22 cellular contexts compared by ENCODE assay signal in genomic region chr17:56310780-56311179, GRCh38.
DNase-seq lines count a peak whose midpoint lies in the region; ATAC-seq, FAIRE-seq and TF ChIP-seq lines count a peak whose summit lies in the region.
"Had no signal": no experiment of that assay in that cellular context is flagged by ENCODE, and none has a peak within 500 bp of the region (broad histone marks: within the 10 kb centered on the region; RNA-seq: fewer than 3 reads in every experiment).

No MANE protein-coding gene starts in this region.

- no peak for TF ChIP-seq RAD21 in HepG2 (CRISPR knock-in tag; IDR thresholded peaks at IDR 0.05)
- TF ChIP-seq RAD21 in K562 (CRISPR knock-in tag; conservative IDR thresholded peaks at IDR 0.05 in 1 of 2, IDR thresholded peaks at IDR 0.05 in 1 of 2) = no peak

- H3K9ac ChIP-seq in HepG2 (ENCODE audit: insufficient read depth, low read depth, low read length) = no peak overlapping the region
- H3K9ac ChIP-seq in K562 (ENCODE audit: insufficient read depth in 1 of 2, low read depth in 2 of 2, low read length in 2 of 2) = no peak overlapping the region
- H3K9ac ChIP-seq: GM23248 had no signal

- H2AFZ ChIP-seq in HepG2 (ENCODE audit: low read length) (no peak overlapping the region), K562 (ENCODE audit: low read depth, low read length) (no peak overlapping the region)
- H2AFZ ChIP-seq: GM23248 had no signal

- DNase-seq in HepG2 (ENCODE audit: low spot score) = no peak
- DNase-seq in right lobe of liver = no peak
- peak; percentile 67 for DNase-seq in NB4 (ENCODE audit: low read depth)
- DNase-seq in K562 (ENCODE audit: extremely low read depth in 1 of 4, low spot score in 3 of 4) = no peak
- DNase-seq in NCI-H1417 (lab: John Stamatoyannopoulos, UW) = no peak
- DNase-seq: 8988T; Caco-2; CD4-positive, alpha-beta T cell; GDM1; GM23248; IMR-90; NCI-H1436; NCI-H2029 treated with DMSO at 0.1 percent for 48 hours; NCI-H2171; NCI-H446 treated with DMSO at 0.1 percent for 48 hours; NK-92 treated with Interleukin-12 subunit alpha and Interleukin-12 subunit beta, amount 100 ng/mL, for 24 hours had no signal

- H3K36me3 ChIP-seq in HepG2 (replicated peaks in 1 of 2; ENCODE audit: control insufficient read depth in 1 of 2, insufficient read depth in 2 of 2, low read length in 2 of 2) (no peaks in the 10 kb centered on the region), right lobe of liver (no peaks in the 10 kb centered on the region), K562 (ENCODE audit: control insufficient read depth, insufficient read depth, low read length) (no peaks in the 10 kb centered on the region)
- H3K36me3 ChIP-seq: HAP-1, SJSA1 had no signal

- H3K4me2 ChIP-seq in HepG2 (ENCODE audit: low read depth, low read length) (no peak overlapping the region), K562 (ENCODE audit: insufficient read depth, low read length) (no peak overlapping the region)

- no peak overlapping the region for H3K4me3 ChIP-seq in HepG2 (replicated peaks in 1 of 3; ENCODE audit: insufficient read depth in 1 of 3, low read depth in 2 of 3, low read length in 3 of 3)
- H3K4me3 ChIP-seq in right lobe of liver = no peak overlapping the region
- no peak overlapping the region for H3K4me3 ChIP-seq in NB4 (ENCODE audit: low read depth, low read length)
- H3K4me3 ChIP-seq in K562 = no peak overlapping the region
- H3K4me3 ChIP-seq: GM23248, HAP-1, SJSA1 had no signal

- POLR2A ChIA-PET in HepG2 (lab: Yijun Ruan, JAX) = no interaction called here
- POLR2A ChIA-PET in K562 (lab: Yijun Ruan, JAX) = interaction anchor here (0.9 kb wide), 1 partner anchor 18 kb away, joined by 3 read pairs; no protein-coding TSS in a partner anchor

- WGBS in HepG2 (ENCODE audit: low lambda C conversion rate) = 4% methylated on average over 5 of the region's 5 CpGs
- 43% methylated on average over 5 of the region's 5 CpGs for WGBS in right lobe of liver (ENCODE audit: insufficient coverage, low coverage, low lambda C conversion rate, missing lambda C conversion rate)
- WGBS in K562 (ENCODE audit: insufficient coverage, low coverage, missing lambda C conversion rate) = 3% methylated on average over 5 of the region's 5 CpGs

- H3K79me2 ChIP-seq in HepG2 (ENCODE audit: insufficient read depth, low read length) = no peaks in the 10 kb centered on the region
- no peaks in the 10 kb centered on the region for H3K79me2 ChIP-seq in K562 (ENCODE audit: control insufficient read depth, insufficient read depth, low read length)

- TF ChIP-seq EP300 in HepG2 (IDR thresholded peaks at IDR 0.05; ENCODE audit: low read depth in 2 of 2, low read length in 2 of 2) = no peak
- TF ChIP-seq EP300 in HepG2 (CRISPR knock-in tag; IDR thresholded peaks at IDR 0.05; ENCODE audit: borderline replicate concordance) = no peak
- no peak for TF ChIP-seq EP300 in K562 (IDR thresholded peaks at IDR 0.05; ENCODE audit: low read length)

- in situ Hi-C loops in HepG2 (cut with HindIII; ENCODE audit: extremely low pct_ligation_motif_present, low pct_unique_long_range_greater_than_20kb) = no loop called here
- in situ Hi-C loops in K562 (cut with MboI) = loop anchor here (25.0 kb wide), 1 partner anchor 773 kb away; no protein-coding TSS in a partner anchor

- TF ChIP-seq CTCF in HepG2 (CRISPR knock-in tag; IDR thresholded peaks at IDR 0.05) = no peak
- TF ChIP-seq CTCF in right lobe of liver (IDR thresholded peaks at IDR 0.05) = no peak
- no peak for TF ChIP-seq CTCF in NB4 (IDR thresholded peaks at IDR 0.05; ENCODE audit: low read depth, low read length)
- no peak for TF ChIP-seq CTCF in K562 (IDR thresholded peaks at IDR 0.05 in 2 of 3, conservative IDR thresholded peaks at IDR 0.05 in 1 of 3; ENCODE audit: insufficient read depth in 2 of 3, low read depth in 1 of 3, low read length in 3 of 3)

- no peaks in the 10 kb centered on the region for H3K9me3 ChIP-seq in HepG2 (ENCODE audit: low read length)
- no peaks in the 10 kb centered on the region for H3K9me3 ChIP-seq in right lobe of liver
- no peaks in the 10 kb centered on the region for H3K9me3 ChIP-seq in K562 (replicated peaks; ENCODE audit: control insufficient read depth, insufficient read depth, low read depth, low read length)
- H3K9me3 ChIP-seq: Caco-2, HAP-1, SJSA1 had no signal

- no peak overlapping the region for H3K27ac ChIP-seq in HepG2 (ENCODE audit: extremely low read length, insufficient read depth, low read length)
- no peak overlapping the region for H3K27ac ChIP-seq in right lobe of liver
- no peak overlapping the region for H3K27ac ChIP-seq in K562 (ENCODE audit: extremely low read depth, low read depth, low read length)
- H3K27ac ChIP-seq: GM23248, SJSA1 had no signal

- no peaks in the 10 kb centered on the region for H3K27me3 ChIP-seq in HepG2 (ENCODE audit: control insufficient read depth in 1 of 2, insufficient read depth in 2 of 2, low read length in 2 of 2)
- no peaks in the 10 kb centered on the region for H3K27me3 ChIP-seq in right lobe of liver
- no peaks in the 10 kb centered on the region for H3K27me3 ChIP-seq in K562 (ENCODE audit: control insufficient read depth in 2 of 2, insufficient read depth in 2 of 2, low read length in 2 of 2)
- H3K27me3 ChIP-seq: SJSA1 had no signal

- FAIRE-seq in HepG2 (lab: Jason Lieb, UNC) = no peak
- no peak for FAIRE-seq in K562 (lab: Jason Lieb, UNC)

- ATAC-seq in HepG2 = no peak
- ATAC-seq in right lobe of liver = no peak
- no peak for ATAC-seq in K562
- no peak for ATAC-seq in GM18517 (IDR thresholded peaks at IDR 0.05; ENCODE audit: unreplicated experiment)
- no peak for ATAC-seq in HG03097 (IDR thresholded peaks at IDR 0.05; ENCODE audit: low FRiP score, unreplicated experiment)
- no peak for ATAC-seq in HG03571 (IDR thresholded peaks at IDR 0.05; ENCODE audit: unreplicated experiment)
- ATAC-seq: Panc1 had no signal

- H3K9me1 ChIP-seq in K562 (ENCODE audit: control insufficient read depth, insufficient read depth, low read length) = no peaks in the 10 kb centered on the region

- BruUV-seq in HepG2 (replicated peaks; lab: Mats Ljungman, UMichigan) (no TSS peak), K562 (replicated peaks; lab: Mats Ljungman, UMichigan) (no TSS peak)

- CTCF ChIA-PET in HepG2 (lab: Yijun Ruan, JAX; ENCODE audit: low intra/inter-chr PET ratio, low total read pairs) (no interaction called here), K562 (lab: Yijun Ruan, JAX; ENCODE audit: low intra/inter-chr PET ratio) (no interaction called here)

- intact Hi-C loops in HepG2 (cut with micrococcal nuclease; ENCODE audit: unreplicated experiment) = no loop called here
- intact Hi-C loops in right lobe of liver (cut with DNase I) = no loop called here
- intact Hi-C loops in K562 (cut with micrococcal nuclease) = no loop called here

- H4K20me1 ChIP-seq in HepG2 (ENCODE audit: insufficient read depth, low read length) = no peaks in the 10 kb centered on the region
- no peaks in the 10 kb centered on the region for H4K20me1 ChIP-seq in K562 (replicated peaks; ENCODE audit: control insufficient read depth, insufficient read depth, low read length)

- TF ChIP-seq POLR2A in HepG2 (IDR thresholded peaks at IDR 0.05; ENCODE audit: insufficient read depth in 1 of 2, low read depth in 2 of 2, low read length in 2 of 2) = no peak
- TF ChIP-seq POLR2A in right lobe of liver (IDR thresholded peaks at IDR 0.05) = no peak
- TF ChIP-seq POLR2A in NB4 (IDR thresholded peaks at IDR 0.05; ENCODE audit: extremely low read depth, insufficient read length) = no peak
- no peak for TF ChIP-seq POLR2A in K562 (conservative IDR thresholded peaks at IDR 0.05)

- H3K4me1 ChIP-seq in HepG2 (ENCODE audit: insufficient read depth, low read length) (no peaks in the 10 kb centered on the region), right lobe of liver (no peaks in the 10 kb centered on the region), K562 (replicated peaks in 1 of 2; ENCODE audit: control insufficient read depth in 2 of 2, insufficient read depth in 2 of 2, low read length in 2 of 2) (no peaks in the 10 kb centered on the region)
- H3K4me1 ChIP-seq: Caco-2, HAP-1 had no signal

TF ChIP-seq in K562, 482 proteins besides CTCF, POLR2A, EP300 and RAD21 (continues in another document):
- TF ChIP-seq ATF3 (IDR thresholded peaks at IDR 0.05) = peak; percentile 35
- no peak for TF ChIP-seq ATF3 (CRISPR knock-in tag; conservative IDR thresholded peaks at IDR 0.05)
- TF ChIP-seq HCFC1 (IDR thresholded peaks at IDR 0.05; ENCODE audit: low read depth, low read length) = no peak
- TF ChIP-seq CTBP1 (IDR thresholded peaks at IDR 0.05; ENCODE audit: borderline replicate concordance) = no peak
- TF ChIP-seq SMARCC2 (IDR thresholded peaks at IDR 0.05; ENCODE audit: low read depth) = no peak
- TF ChIP-seq NR2C2 (CRISPR knock-in tag; IDR thresholded peaks at IDR 0.05) = no peak
- no peak for TF ChIP-seq NR2C2 (tag; IDR thresholded peaks at IDR 0.05)
- no peak for TF ChIP-seq MEF2A (IDR thresholded peaks at IDR 0.05; ENCODE audit: control insufficient read depth, low read depth, low read length)
- no peak for TF ChIP-seq TEAD2 (tag; IDR thresholded peaks at IDR 0.05)
- TF ChIP-seq CSDE1 (IDR thresholded peaks at IDR 0.05) = no peak
- no peak for TF ChIP-seq MTA1 (IDR thresholded peaks at IDR 0.05; ENCODE audit: borderline replicate concordance)
- TF ChIP-seq ZNF780A (CRISPR knock-in tag; IDR thresholded peaks at IDR 0.05) = no peak
